In genomic region chr20:24149881-24150307, GRCh38 we compare ENCODE assay signal across 10 cellular contexts.
DNase-seq lines count a peak whose midpoint lies in the region; ATAC-seq, FAIRE-seq and TF ChIP-seq lines count a peak whose summit lies in the region.
"Had no signal": no experiment of that assay in that cellular context is flagged by ENCODE, and none has a peak within 500 bp of the region (broad histone marks: within the 10 kb centered on the region; RNA-seq: fewer than 3 reads in every experiment).

No MANE protein-coding gene starts in this region.

- H3K18ac ChIP-seq in H9 (ENCODE audit: insufficient read length, low read depth, low read length): no peak overlapping the region

- intact Hi-C loops in GM12878 (cut with micrococcal nuclease; ENCODE audit: unreplicated experiment): no loop called here

- DNase-seq in AG20443 (ENCODE audit: low spot score) (peak; percentile 49), H9 (peak; percentile 80), GM12878 (ENCODE audit: low read depth, low spot score) (no peak), left lobe of liver (ENCODE audit: low spot score) (peak; percentile 95), NOMO-1 (lab: John Stamatoyannopoulos, UW; ENCODE audit: unreplicated experiment in 2 of 2) (no peak), NCI-H1436 (lab: John Stamatoyannopoulos, UW) (no peak)
- DNase-seq: activated naive CD8-positive, alpha-beta T cell treated with anti-CD3 and anti-CD28 coated beads for 36 hours; stimulated activated CD4-positive, alpha-beta T cell treated with anti-CD3 and anti-CD28 coated beads, Interleukin-4, amount 100 ng/mL, for 1 hour had no signal

- H3K9ac ChIP-seq in H9 (ENCODE audit: extremely low read depth, insufficient read length, low read length) (no peak overlapping the region), GM12878 (ENCODE audit: control insufficient read depth, insufficient read depth, low read length) (no peak overlapping the region)

- H2BK12ac ChIP-seq in H9 (ENCODE audit: insufficient read length, low read depth, low read length): no peak overlapping the region

- no peaks in the 10 kb centered on the region for H4K20me1 ChIP-seq in H9 (ENCODE audit: control insufficient read depth, insufficient read depth, insufficient read length)
- no peaks in the 10 kb centered on the region for H4K20me1 ChIP-seq in GM12878 (ENCODE audit: control insufficient read depth, insufficient read depth)

- TF ChIP-seq CTCF in H9 (conservative IDR thresholded peaks at IDR 0.05) (peak; percentile 72), GM12878 (IDR thresholded peaks at IDR 0.05 in 2 of 3, conservative IDR thresholded peaks at IDR 0.05 in 1 of 3; ENCODE audit: control insufficient read depth in 2 of 3, extremely low read depth in 1 of 3, insufficient read depth in 1 of 3, low read depth in 3 of 3, low read length in 3 of 3) (peak; percentile 33 to 59 (median 38); a peak in 5 of 6 replicates)

- no peak overlapping the region for H3K4me3 ChIP-seq in GM12878

- H3K4me1 Mint-ChIP-seq in H9: peaks cover 8 to 14% of the 10 kb centered on the region in 2 experiments

- no peaks in the 10 kb centered on the region for H3K36me3 ChIP-seq in GM12878 (ENCODE audit: control insufficient read depth in 2 of 2, insufficient read depth in 2 of 2, low read length in 1 of 2)

- no peak for FAIRE-seq in GM12878 (lab: Jason Lieb, UNC)

- CTCF ChIA-PET in GM12878 (lab: Yijun Ruan, JAX): no interaction called here

- H4K8ac ChIP-seq in H9 (replicated peaks; ENCODE audit: insufficient read length, low read depth, low read length): no peak overlapping the region

- H3K79me1 ChIP-seq in H9 (ENCODE audit: insufficient read depth, low read depth, low read length, poor library complexity, severe bottlenecking): no peaks in the 10 kb centered on the region

- H2BK5ac ChIP-seq in H9 (ENCODE audit: insufficient read length, low read length): no peak overlapping the region

- no peak for TF ChIP-seq RAD21 in GM12878 (IDR thresholded peaks at IDR 0.05; ENCODE audit: insufficient read depth, low read depth, low read length)

- POLR2A ChIA-PET in GM12878 (lab: Charles Lee): no interaction called here

- no peaks in the 10 kb centered on the region for H3K36me3 Mint-ChIP-seq in H9 (ENCODE audit: insufficient read depth in 1 of 3, low read depth in 3 of 3)
- H3K36me3 Mint-ChIP-seq: activated naive CD8-positive, alpha-beta T cell treated with anti-CD3 and anti-CD28 coated beads for 36 hours had no signal

- no peaks in the 10 kb centered on the region for H3K23me2 ChIP-seq in H9 (ENCODE audit: insufficient read length, low read depth, low read length, poor library complexity, severe bottlenecking)

- SMC1A ChIA-PET in GM12878 (lab: Charles Lee; ENCODE audit: uncharacterized antibody, unreplicated experiment): interaction anchor here (0.7 kb wide), 1 partner anchor 19 kb away, joined by 3 read pairs; no protein-coding TSS in a partner anchor

- H2BK20ac ChIP-seq in H9 (ENCODE audit: low read depth, low read length, poor library complexity, severe bottlenecking): no peak overlapping the region

- H2AFZ ChIP-seq in H9 (ENCODE audit: low read length): no peak overlapping the region
- H2AFZ ChIP-seq in GM12878 (ENCODE audit: control insufficient read depth, low read depth, low read length): no peak overlapping the region

- no peak overlapping the region for H2BK120ac ChIP-seq in H9 (ENCODE audit: low read depth, low read length, poor library complexity, severe bottlenecking)

- peaks cover 4% of the 10 kb centered on the region for H3K27me3 Mint-ChIP-seq in H9 (ENCODE audit: low read depth)

- H3K27ac ChIP-seq in H9 (ENCODE audit: insufficient read length, low read depth, low read length) (no peak overlapping the region), GM12878 (ENCODE audit: control insufficient read depth, insufficient read depth) (no peak overlapping the region)

- H3T11ph ChIP-seq in H9 (ENCODE audit: low read length): no peak overlapping the region

- WGBS in H9 (ENCODE audit: extremely low coverage, insufficient read length, low lambda C conversion rate): no CpG with 5 or more reads among the region's 10 CpGs
- WGBS in GM12878 (ENCODE audit: insufficient coverage, insufficient replicate concordance, low lambda C conversion rate, missing lambda C conversion rate): 29% methylated on average over 10 of the region's 10 CpGs

- H3K4me2 ChIP-seq in H9 (ENCODE audit: insufficient read depth, insufficient read length, low read length): no peak overlapping the region
- H3K4me2 ChIP-seq in GM12878 (ENCODE audit: control insufficient read depth, insufficient read depth): no peak overlapping the region

- no peak overlapping the region for H2AK5ac ChIP-seq in H9 (ENCODE audit: insufficient read length, low read length)

- peak; percentile 87 for ATAC-seq in GM12878
- ATAC-seq in left lobe of liver: peak; percentile 93
- ATAC-seq in HG03378 (IDR thresholded peaks at IDR 0.05; ENCODE audit: unreplicated experiment): no peak
- ATAC-seq in GM19397 (IDR thresholded peaks at IDR 0.05; ENCODE audit: unreplicated experiment): no peak

- H3K56ac ChIP-seq in H9 (ENCODE audit: insufficient read length, low read depth, low read length): no peak overlapping the region

- H4K91ac ChIP-seq in H9 (ENCODE audit: insufficient read length, low read depth, low read length): no peak overlapping the region

- BruUV-seq in GM12878 (replicated peaks; lab: Mats Ljungman, UMichigan): no TSS peak

- H3K4me1 ChIP-seq in H9 (ENCODE audit: insufficient read depth, low read length) (no peaks in the 10 kb centered on the region), GM12878 (ENCODE audit: control insufficient read depth, insufficient read depth, low read length) (no peaks in the 10 kb centered on the region; the same call in 1 of the 2 replicates)

- H3K14ac ChIP-seq in H9 (ENCODE audit: insufficient read depth, low read length): no peak overlapping the region

- no peak overlapping the region for H3K4ac ChIP-seq in H9 (ENCODE audit: low read depth, low read length)

- RAD21 ChIA-PET in GM12878 (lab: Charles Lee; ENCODE audit: unreplicated experiment): no interaction called here

- H3K27ac Mint-ChIP-seq in H9: no peak overlapping the region
- H3K27ac Mint-ChIP-seq: activated naive CD8-positive, alpha-beta T cell treated with anti-CD3 and anti-CD28 coated beads for 36 hours had no signal

- TF ChIP-seq POLR2A in GM12878 (IDR thresholded peaks at IDR 0.05; ENCODE audit: low read depth, low read length): no peak

- H4K5ac ChIP-seq in H9 (ENCODE audit: insufficient read length, low read depth, low read length): no peak overlapping the region

- no peak overlapping the region for H2BK15ac ChIP-seq in H9 (ENCODE audit: low read depth, low read length)

- no peak overlapping the region for H3K23ac ChIP-seq in H9 (ENCODE audit: insufficient read length, low read depth, low read length)

- H3K27me3 ChIP-seq in H9 (ENCODE audit: insufficient read depth, low read length) (no peaks in the 10 kb centered on the region), GM12878 (replicated peaks in 1 of 2; ENCODE audit: control insufficient read depth in 2 of 2, insufficient read depth in 2 of 2, low read length in 1 of 2) (no peaks in the 10 kb centered on the region)

- H3K79me2 ChIP-seq in H9 (ENCODE audit: insufficient read depth, low read length): no peaks in the 10 kb centered on the region
- H3K79me2 ChIP-seq in GM12878 (ENCODE audit: control insufficient read depth, insufficient read depth, low read length): no peaks in the 10 kb centered on the region

- in situ Hi-C loops in GM12878 (cut with MboI): no loop called here

- no peak for TF ChIP-seq EP300 in GM12878 (IDR thresholded peaks at IDR 0.05; ENCODE audit: borderline replicate concordance in 1 of 2, control insufficient read depth in 1 of 2, low read depth in 2 of 2, low read length in 2 of 2)

- H3K9me3 ChIP-seq in H9 (ENCODE audit: control insufficient read depth, low read depth, low read length) (no peaks in the 10 kb centered on the region), GM12878 (replicated peaks; ENCODE audit: control insufficient read depth, insufficient read depth, low read length) (no peaks in the 10 kb centered on the region)

- H3K9me3 Mint-ChIP-seq in H9: peaks cover 0 to 3% of the 10 kb centered on the region in 2 experiments; a peak in 1 of 5 replicates

- no peak overlapping the region for H3K4me3 Mint-ChIP-seq in H9
- H3K4me3 Mint-ChIP-seq: activated naive CD8-positive, alpha-beta T cell treated with anti-CD3 and anti-CD28 coated beads for 36 hours had no signal

TF ChIP-seq in GM12878, 131 proteins besides CTCF, POLR2A, EP300 and RAD21:
- TF ChIP-seq GABPA (IDR thresholded peaks at IDR 0.05; ENCODE audit: low read depth): no peak

Comparison
In these comparisons a context has a peak if more than half of its experiments do, and no peak if none do; other contexts are left out.
1. DNase-seq: peak in AG20443 (single experiment), H9 (single experiment) and left lobe of liver (single experiment); none in GM12878 (single experiment), NOMO-1 (0 of 2) and NCI-H1436 (single experiment).
2. ATAC-seq: peak in GM12878 (single experiment) and left lobe of liver (single experiment); none in HG03378 (single experiment) and GM19397 (single experiment).